ENCODE assay signal across 10 cellular contexts in genomic region chr19:19420570-19421301, GRCh38. TPM values are rescaled to one million over a fixed set of nuclear protein-coding genes. Genes with fewer than 3 reads are reported as not detected.
A peak's percentile ranks its signal among the peaks of the same experiment; 100 is the strongest.
DNase-seq lines count a peak whose midpoint lies in the region; ATAC-seq and TF ChIP-seq lines count a peak whose summit lies in the region.
"Had no signal": no experiment of that assay in that cellular context is flagged by ENCODE, and none has a peak within 500 bp of the region (broad histone marks: within the 10 kb centered on the region; RNA-seq: fewer than 3 reads in every experiment).

No MANE protein-coding gene starts in this region.

- peaks cover 43 to 46% (median 43%) of the 10 kb centered on the region in 3 donors for H3K4me1 Mint-ChIP-seq in IgD-negative memory B cell

- DNase-seq in DMS79 treated with DMSO at 0.1 percent for 48 hours (lab: John Stamatoyannopoulos, UW) (peak; percentile 43), activated gamma-delta T cell (lab: John Stamatoyannopoulos, UW) (peak; percentile 18), osteoblast (ENCODE audit: insufficient read length, low spot score, missing footprints) (no peak), NCI-H2081 treated with DMSO at 0.1 percent for 48 hours (lab: John Stamatoyannopoulos, UW) (no peak), cortex of kidney (lab: John Stamatoyannopoulos, UW) (no peak)
- DNase-seq: activated naive CD4-positive, alpha-beta T cell treated with anti-CD3 and anti-CD28 coated beads, Interleukin-2, amount 10 ng/mL, durations not matched to agents 7 days and 5 days; NCI-H1105; sigmoid colon had no signal

- H3K36me3 Mint-ChIP-seq in IgD-negative memory B cell: peaks cover 1% of the 10 kb centered on the region

- H3K4me2 ChIP-seq in osteoblast (ENCODE audit: insufficient read depth, low read length): no peak overlapping the region

- TF ChIP-seq CTCF in osteoblast (IDR thresholded peaks at IDR 0.05; ENCODE audit: extremely low read depth, low read depth, low read length): no peak

- H3K36me3 ChIP-seq in osteoblast (ENCODE audit: insufficient read depth, low read length): no peaks in the 10 kb centered on the region
- H3K36me3 ChIP-seq: sigmoid colon had no signal

- H3K79me2 ChIP-seq in osteoblast (ENCODE audit: insufficient read depth, low read length): peaks cover 98% of the 10 kb centered on the region

- no peak overlapping the region for H3K4me3 ChIP-seq in osteoblast (ENCODE audit: insufficient read depth, low read length)
- H3K4me3 ChIP-seq: sigmoid colon had no signal

- peaks cover 0 to 1% (median 0%) of the 10 kb centered on the region in 3 donors for H3K9me3 Mint-ChIP-seq in IgD-negative memory B cell
- H3K9me3 Mint-ChIP-seq: activated naive CD4-positive, alpha-beta T cell treated with anti-CD3 and anti-CD28 coated beads, Interleukin-2, amount 10 ng/mL, durations not matched to agents 7 days and 5 days had no signal

- H3K27ac ChIP-seq in osteoblast (ENCODE audit: low read depth, low read length): peak overlapping the region; percentile 8
- H3K27ac ChIP-seq: sigmoid colon had no signal

- peaks cover 24% of the 10 kb centered on the region for H3K4me1 ChIP-seq in osteoblast (ENCODE audit: insufficient read depth, low read length)

- no peak for ATAC-seq in HG03520 (IDR thresholded peaks at IDR 0.05; ENCODE audit: unreplicated experiment)

- H3K27ac Mint-ChIP-seq in IgD-negative memory B cell: peak overlapping the region in 2 of 3 donors; percentile 5 to 51

- peaks cover 1% of the 10 kb centered on the region for H3K27me3 Mint-ChIP-seq in IgD-negative memory B cell
- H3K27me3 Mint-ChIP-seq: activated naive CD4-positive, alpha-beta T cell treated with anti-CD3 and anti-CD28 coated beads, Interleukin-2, amount 10 ng/mL, durations not matched to agents 7 days and 5 days had no signal

- peak overlapping the region in 3 of 4 donors; percentile 32 to 75 (median 70) for H3K4me3 Mint-ChIP-seq in IgD-negative memory B cell
- H3K4me3 Mint-ChIP-seq: activated naive CD4-positive, alpha-beta T cell treated with anti-CD3 and anti-CD28 coated beads, Interleukin-2, amount 10 ng/mL, durations not matched to agents 7 days and 5 days had no signal

- peaks cover 69% of the 10 kb centered on the region for H4K20me1 ChIP-seq in osteoblast (ENCODE audit: insufficient read depth, low read length)

- no peaks in the 10 kb centered on the region for H3K9me3 ChIP-seq in osteoblast (ENCODE audit: low read depth, low read length)
- H3K9me3 ChIP-seq: sigmoid colon had no signal

- no peaks in the 10 kb centered on the region for H3K27me3 ChIP-seq in osteoblast (ENCODE audit: insufficient read depth, low read length)
- H3K27me3 ChIP-seq: sigmoid colon had no signal

- H2AFZ ChIP-seq in osteoblast (ENCODE audit: low read length): no peak overlapping the region

RNA-seq across cellular contexts. Expression of gene GATAD2A, which starts 15.3 kb away (rescaled TPM):
- 16.6 TPM for polyA plus RNA-seq in IgD-negative memory B cell
- total RNA-seq in osteoblast: 48.6 and 48.9 TPM in 2 replicates

Comparison
In these comparisons a context has a peak if more than half of its experiments do, and no peak if none do; other contexts are left out.
1. DNase-seq: peak in DMS79 treated with DMSO at 0.1 percent for 48 hours (single experiment) and activated gamma-delta T cell (single experiment); none in osteoblast (single experiment), NCI-H2081 treated with DMSO at 0.1 percent for 48 hours (single experiment) and cortex of kidney (single experiment).